ENCODE assay signal across 10 cellular contexts in the genomic region with DNA sequence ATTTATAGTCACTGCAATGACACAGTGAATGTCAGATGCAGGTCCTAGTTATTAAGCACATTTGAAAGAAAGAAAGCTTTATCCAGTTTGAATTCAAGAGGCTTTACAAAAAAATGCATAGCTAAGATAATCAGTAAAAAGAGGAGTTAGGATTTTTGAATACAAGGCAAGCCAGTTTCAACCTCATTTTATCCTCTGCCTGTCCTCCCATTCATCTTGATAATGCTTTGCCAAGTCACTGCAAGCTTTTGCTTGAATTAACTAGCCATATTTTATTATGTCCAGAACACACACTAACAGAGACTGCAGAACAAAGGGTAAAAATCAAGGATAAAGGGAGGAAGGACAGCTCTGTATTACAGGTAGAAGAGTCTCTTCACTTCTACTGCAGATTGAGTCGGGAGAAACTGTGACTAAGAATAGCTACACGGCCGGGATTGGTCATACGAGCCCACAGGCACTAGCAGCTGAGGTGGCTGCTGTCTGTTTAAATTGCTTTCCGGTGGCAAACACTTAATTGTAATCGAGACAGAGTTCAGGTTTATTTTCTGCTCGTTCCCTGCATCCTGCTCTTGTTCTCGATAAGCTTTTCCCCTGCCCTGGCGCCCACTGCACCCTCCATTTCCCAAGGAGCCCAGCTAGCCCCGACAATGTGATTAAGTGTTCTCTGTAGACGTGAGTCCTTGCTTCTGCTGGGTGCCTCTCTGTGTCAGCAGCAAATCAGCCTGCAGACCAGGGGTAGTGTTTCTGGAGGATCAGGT. TPM values are rescaled to one million over a fixed set of nuclear protein-coding genes. Genes with fewer than 3 reads are reported as not detected.
DNase-seq lines count a peak whose midpoint lies in the region; ATAC-seq and TF ChIP-seq lines count a peak whose summit lies in the region.
"Had no signal": no experiment of that assay in that cellular context is flagged by ENCODE, and none has a peak within 500 bp of the region (broad histone marks: within the 10 kb centered on the region; RNA-seq: fewer than 3 reads in every experiment).

No MANE protein-coding gene starts in this region.

- RAD21 ChIA-PET in HCT116 (lab: Charles Lee; ENCODE audit: low non-redundant PET in 1 of 2, low total read pairs in 2 of 2, uncharacterized antibody in 2 of 2, unreplicated experiment in 2 of 2) = interaction anchor here in 1 of 2 experiments (1.2 kb wide), 1 partner anchor 115 kb away, joined by 3 read pairs; no protein-coding TSS in a partner anchor

- BruUV-seq in HCT116 (replicated peaks; lab: Mats Ljungman, UMichigan) = no TSS peak

- H3K27ac ChIP-seq in HCT116 (ENCODE audit: low read depth, low read length) (peak overlapping the region; percentile 34), coronary artery (no peak overlapping the region), osteoblast (ENCODE audit: low read depth, low read length) (no peak overlapping the region)
- H3K27ac ChIP-seq: upper lobe of left lung had no signal

- H3K36me3 Mint-ChIP-seq in progenitor cell of endocrine pancreas (ENCODE audit: insufficient read depth) = peaks cover 4% of the 10 kb centered on the region
- no peaks in the 10 kb centered on the region for H3K36me3 Mint-ChIP-seq in CD14-positive monocyte

- CTCF ChIA-PET in HCT116 (lab: Charles Lee) = interaction anchor here (1.0 to 1.3 kb wide), 2 partner anchors 115 to 195 kb away, joined by 3 to 7 read pairs; no protein-coding TSS in a partner anchor

- H3K27me3 Mint-ChIP-seq in progenitor cell of endocrine pancreas (peaks cover 6% of the 10 kb centered on the region), CD14-positive monocyte (ENCODE audit: low read depth in 3 of 3) (peaks cover 2 to 8% (median 8%) of the 10 kb centered on the region in 3 donors)

- H3K4me3 ChIP-seq in HCT116 (replicated peaks in 1 of 2; ENCODE audit: low read depth in 1 of 2, low read length in 2 of 2) (peak overlapping the region; percentile 23 to 51), coronary artery (peak overlapping the region; percentile 17), osteoblast (ENCODE audit: insufficient read depth, low read length) (peak overlapping the region; percentile 43)

- intact Hi-C loops in HCT116 (cut with micrococcal nuclease) (loop anchor here (5.0 kb wide), 3 partner anchors 82 to 142 kb away; no protein-coding TSS in a partner anchor), CD14-positive monocyte (cut with micrococcal nuclease) (no loop called here)

- H2AFZ ChIP-seq in HCT116 (ENCODE audit: low read depth, low read length, poor library complexity, severe bottlenecking) (peak overlapping the region; percentile 47), osteoblast (ENCODE audit: low read length) (peak overlapping the region; percentile 87)

- no peaks in the 10 kb centered on the region for H3K79me2 ChIP-seq in HCT116 (ENCODE audit: insufficient read depth, low read length)
- H3K79me2 ChIP-seq in osteoblast (ENCODE audit: insufficient read depth, low read length) = no peaks in the 10 kb centered on the region

- POLR2A ChIA-PET in HCT116 (lab: Charles Lee) = interaction anchor here (0.5 to 1.7 kb wide), 6 partner anchors 31 to 149 kb away, joined by 3 to 9 read pairs (median 3); a partner anchor contains a TSS

- H3K4me3 Mint-ChIP-seq in progenitor cell of endocrine pancreas (ENCODE audit: low read depth) (no peak overlapping the region), CD14-positive monocyte (no peak overlapping the region)

- H3K4me1 ChIP-seq in HCT116 (ENCODE audit: control insufficient read depth in 1 of 2, insufficient read depth in 2 of 2, low read length in 2 of 2) (peaks cover 9 to 39% of the 10 kb centered on the region in 2 experiments), osteoblast (ENCODE audit: insufficient read depth, low read length) (peaks cover 6% of the 10 kb centered on the region)

- H3K9me3 Mint-ChIP-seq in progenitor cell of endocrine pancreas (ENCODE audit: low read depth) (peaks cover 11% of the 10 kb centered on the region), CD14-positive monocyte (peaks cover 0 to 33% (median 11%) of the 10 kb centered on the region in 7 donors)

- H3K27me3 ChIP-seq in HCT116 (ENCODE audit: insufficient read depth, low read length) = no peaks in the 10 kb centered on the region
- H3K27me3 ChIP-seq in osteoblast (ENCODE audit: insufficient read depth, low read length) = no peaks in the 10 kb centered on the region
- H3K27me3 ChIP-seq: upper lobe of left lung had no signal

- H3K4me2 ChIP-seq in HCT116 (ENCODE audit: low read length) (peak overlapping the region; percentile 79), osteoblast (ENCODE audit: insufficient read depth, low read length) (peak overlapping the region; percentile 74)

- ATAC-seq in HCT116 = peak; percentile 78

- DNase-seq in HCT116 (ENCODE audit: low read depth, low spot score) = peak; percentile 53
- DNase-seq in NCI-H2196 treated with DMSO at 0.1 percent for 48 hours (lab: John Stamatoyannopoulos, UW; ENCODE audit: unreplicated experiment) = peak; percentile 57
- no peak for DNase-seq in coronary artery (ENCODE audit: low spot score)
- peak; percentile 73 for DNase-seq in osteoblast (ENCODE audit: insufficient read length, low spot score, missing footprints)
- no peak for DNase-seq in progenitor cell of endocrine pancreas (ENCODE audit: low spot score, unreplicated experiment)
- no peak for DNase-seq in CD14-positive monocyte (ENCODE audit: low spot score)
- no peak for DNase-seq in activated CD4-positive, alpha-beta T cell treated with anti-CD3 and anti-CD28 coated beads, Interleukin-2, amount 50 U/mL, for 4 hours
- no peak for DNase-seq in GOT3 (lab: John Stamatoyannopoulos, UW)
- DNase-seq: RPMI8226, upper lobe of left lung had no signal

- no peaks in the 10 kb centered on the region for H3K9me2 ChIP-seq in HCT116 (ENCODE audit: insufficient read depth)

- peak overlapping the region; percentile 50 for H3K9ac ChIP-seq in HCT116 (ENCODE audit: low read length)

- no peak for TF ChIP-seq CTCF in HCT116 (IDR thresholded peaks at IDR 0.05 in 2 of 3, conservative IDR thresholded peaks at IDR 0.05 in 1 of 3; ENCODE audit: borderline replicate concordance in 1 of 3, insufficient read depth in 1 of 3, low read depth in 2 of 3, low read length in 2 of 3)
- TF ChIP-seq CTCF in coronary artery (IDR thresholded peaks at IDR 0.05) = no peak
- no peak for TF ChIP-seq CTCF in osteoblast (IDR thresholded peaks at IDR 0.05; ENCODE audit: extremely low read depth, low read depth, low read length)
- no peak for TF ChIP-seq CTCF in progenitor cell of endocrine pancreas (IDR thresholded peaks at IDR 0.05; ENCODE audit: unreplicated experiment)
- no peak for TF ChIP-seq CTCF in CD14-positive monocyte (IDR thresholded peaks at IDR 0.05)

- TF ChIP-seq POLR2A in HCT116 (IDR thresholded peaks at IDR 0.05; ENCODE audit: borderline replicate concordance, extremely low read depth, insufficient read depth, insufficient read length) = no peak

- peak; percentile 24 for TF ChIP-seq RAD21 in HCT116 (IDR thresholded peaks at IDR 0.05; ENCODE audit: low read depth)

- H3K36me3 ChIP-seq in HCT116 (ENCODE audit: control insufficient read depth in 1 of 2, insufficient read depth in 2 of 2, low read length in 2 of 2) = no peaks in the 10 kb centered on the region
- H3K36me3 ChIP-seq in osteoblast (ENCODE audit: insufficient read depth, low read length) = no peaks in the 10 kb centered on the region
- H3K36me3 ChIP-seq: upper lobe of left lung had no signal

- H3K4me1 Mint-ChIP-seq in progenitor cell of endocrine pancreas (ENCODE audit: low read depth) = no peaks in the 10 kb centered on the region
- H3K4me1 Mint-ChIP-seq in CD14-positive monocyte = peaks cover 6% of the 10 kb centered on the region

- H3K27ac Mint-ChIP-seq in progenitor cell of endocrine pancreas (no peak overlapping the region), CD14-positive monocyte (no peak overlapping the region)

- H4K20me1 ChIP-seq in HCT116 (ENCODE audit: insufficient read depth) = no peaks in the 10 kb centered on the region
- no peaks in the 10 kb centered on the region for H4K20me1 ChIP-seq in osteoblast (ENCODE audit: insufficient read depth, low read length)

- H3K9me3 ChIP-seq in HCT116 (ENCODE audit: control insufficient read depth in 1 of 2, insufficient read depth in 1 of 2, low read depth in 1 of 2, low read length in 2 of 2) (peaks cover 0 to 5% of the 10 kb centered on the region in 2 experiments; a peak in 1 of 4 replicates), osteoblast (ENCODE audit: low read depth, low read length) (no peaks in the 10 kb centered on the region)

TF ChIP-seq in HCT116, 20 proteins besides CTCF, POLR2A, EP300 and RAD21:
- TF ChIP-seq CBX3 (IDR thresholded peaks at IDR 0.05; ENCODE audit: low read depth) = peak; percentile 61
- TF ChIP-seq, protein P1, sequence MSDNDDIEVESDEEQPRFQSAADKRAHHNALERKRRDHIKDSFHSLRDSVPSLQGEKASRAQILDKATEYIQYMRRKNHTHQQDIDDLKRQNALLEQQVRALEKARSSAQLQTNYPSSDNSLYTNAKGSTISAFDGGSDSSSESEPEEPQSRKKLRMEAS (IDR thresholded peaks at IDR 0.05) = no peak
- TF ChIP-seq POLR2AphosphoS5 (IDR thresholded peaks at IDR 0.05; ENCODE audit: low read depth, low read length) = peak; percentile 57
- TF ChIP-seq FOSL1 (IDR thresholded peaks at IDR 0.05; ENCODE audit: low read depth) = peak; percentile 10; the same call in 1 of the 2 replicates

RNA-seq across cellular contexts. Expression of a gene that starts 30.5 kb away (rescaled TPM):
- total RNA-seq in HCT116 (2021; ENCODE audit: unreplicated experiment) (1,220 TPM), osteoblast (67.3 and 70.1 TPM in 2 replicates), progenitor cell of endocrine pancreas (10.6 and 19.3 TPM in 2 replicates)
- 767 and 873 TPM in 2 replicates for polyA plus RNA-seq in HCT116 (2012)
- polyA plus RNA-seq in CD14-positive monocyte = not detected

Comparison
In these comparisons a context has a peak if more than half of its experiments do, and no peak if none do; other contexts are left out.
1. DNase-seq: peak in HCT116 (single experiment), NCI-H2196 treated with DMSO at 0.1 percent for 48 hours (single experiment) and osteoblast (single experiment); none in coronary artery (single experiment), progenitor cell of endocrine pancreas (single experiment), CD14-positive monocyte (single experiment), activated CD4-positive, alpha-beta T cell treated with anti-CD3 and anti-CD28 coated beads, Interleukin-2, amount 50 U/mL, for 4 hours (0 of 2) and GOT3 (single experiment).
2. RNA of a gene that starts 30.5 kb away (total RNA-seq): 1,220 TPM in HCT116 (single experiment); 67.3 to 70.1 TPM in osteoblast and 10.6 to 19.3 TPM in progenitor cell of endocrine pancreas; every median in the first group is over 10 times any median in the second.
3. Peak in every context shown above with its lines, with median percentiles within 50 percentile points of each other: H3K4me3 ChIP-seq.